In genomic region chr13:113298001-113298945, GRCh38 we compare ENCODE assay signal across 8 cellular contexts. TPM values are rescaled to one million over a fixed set of nuclear protein-coding genes. Genes with fewer than 3 reads are reported as not detected.
DNase-seq lines count a peak whose midpoint lies in the region; ATAC-seq and TF ChIP-seq lines count a peak whose summit lies in the region.

No MANE protein-coding gene starts in this region.

- H3K4me1 Mint-ChIP-seq in activated CD4-positive, alpha-beta T cell treated with anti-CD3 and anti-CD28 coated beads, Interleukin-2, amount 10 ng/mL, durations not matched to agents 24 days and 14 days, result peaks cover 22% of the 10 kb centered on the region

- H3K27ac ChIP-seq in VCaP (peak overlapping the region; percentile 41; the same call in 1 of the 2 replicates), right cardiac atrium (ENCODE audit: low read length) (peak overlapping the region; percentile 72), spleen (peak overlapping the region in 7 of 8 donors; percentile 90 to 95 (median 92))

- H3K9me3 Mint-ChIP-seq in activated CD4-positive, alpha-beta T cell treated with anti-CD3 and anti-CD28 coated beads, Interleukin-2, amount 10 ng/mL, durations not matched to agents 24 days and 14 days, result peaks cover 6% of the 10 kb centered on the region

- H3K27me3 ChIP-seq in right cardiac atrium (ENCODE audit: control insufficient read depth, insufficient read depth), result no peaks in the 10 kb centered on the region
- peaks cover 0 to 9% (median 0%) of the 10 kb centered on the region in 7 donors for H3K27me3 ChIP-seq in spleen (replicated peaks in 1 of 7)

- TF ChIP-seq CTCF in VCaP (conservative IDR thresholded peaks at IDR 0.05) (no peak), spleen (IDR thresholded peaks at IDR 0.05 in 8 of 11, conservative IDR thresholded peaks at IDR 0.05 in 3 of 11) (no peak)

- peak overlapping the region; percentile 97 for H3K4me3 Mint-ChIP-seq in activated CD4-positive, alpha-beta T cell treated with anti-CD3 and anti-CD28 coated beads, Interleukin-2, amount 10 ng/mL, durations not matched to agents 24 days and 14 days

- H3K36me3 ChIP-seq in spleen, result peaks cover 0 to 22% (median 4%) of the 10 kb centered on the region in 6 donors

- intact Hi-C loops in activated CD4-positive, alpha-beta T cell treated with anti-CD3 and anti-CD28 coated beads, Interleukin-2, amount 10 ng/mL, durations not matched to agents 24 days and 14 days (cut with micrococcal nuclease), result loop anchor here (10.0 kb wide), 1 partner anchor 353 kb away; no protein-coding TSS in a partner anchor
- intact Hi-C loops in right cardiac atrium (cut with DNase I), result no loop called here
- intact Hi-C loops in spleen (cut with DNase I; ENCODE audit: low total_unique reads), result no loop called here

- H3K4me3 ChIP-seq in right cardiac atrium (ENCODE audit: low read length) (peak overlapping the region; percentile 82), spleen (peak overlapping the region; percentile 52 to 97 (median 93))

- H3K36me3 Mint-ChIP-seq in activated CD4-positive, alpha-beta T cell treated with anti-CD3 and anti-CD28 coated beads, Interleukin-2, amount 10 ng/mL, durations not matched to agents 24 days and 14 days (ENCODE audit: low read depth), result peaks cover 8% of the 10 kb centered on the region

- DNase-seq in activated CD4-positive, alpha-beta T cell treated with anti-CD3 and anti-CD28 coated beads, Interleukin-2, amount 10 ng/mL, durations not matched to agents 24 days and 14 days, result no peak
- DNase-seq in activated CD4-positive, alpha-beta T cell treated with anti-CD3 and anti-CD28 coated beads for 1 hour, result no peak
- DNase-seq in right cardiac atrium (peak in 1 of 3 donors; percentile 32), spleen (no peak), NCI-H2081 treated with DMSO at 0.1 percent for 48 hours (lab: John Stamatoyannopoulos, UW) (no peak), mesenteric fat pad (ENCODE audit: low spot score) (no peak), GM19238 (ENCODE audit: insufficient read length, low spot score) (no peak)

- WGBS in right cardiac atrium, result 33% methylated on average over 21 of the region's 21 CpGs
- 42 to 54% (median 44%) methylated on average over 21 of the region's 21 CpGs for WGBS in spleen, 5 donors

- H3K27me3 Mint-ChIP-seq in activated CD4-positive, alpha-beta T cell treated with anti-CD3 and anti-CD28 coated beads, Interleukin-2, amount 10 ng/mL, durations not matched to agents 24 days and 14 days, result peaks cover 19% of the 10 kb centered on the region

- H3K4me1 ChIP-seq in right cardiac atrium (ENCODE audit: control insufficient read depth, insufficient read depth, low read length), result no peaks in the 10 kb centered on the region
- H3K4me1 ChIP-seq in spleen, result peaks cover 17 to 65% (median 46%) of the 10 kb centered on the region in 6 donors

- TF ChIP-seq POLR2A in spleen (IDR thresholded peaks at IDR 0.05), result no peak

- ATAC-seq in right cardiac atrium, result no peak

- peak overlapping the region; percentile 97 for H3K27ac Mint-ChIP-seq in activated CD4-positive, alpha-beta T cell treated with anti-CD3 and anti-CD28 coated beads, Interleukin-2, amount 10 ng/mL, durations not matched to agents 24 days and 14 days

- H3K9me3 ChIP-seq in right cardiac atrium (ENCODE audit: control insufficient read depth, low read length) (no peaks in the 10 kb centered on the region), spleen (no peaks in the 10 kb centered on the region)

RNA-seq across cellular contexts. Expression of gene LAMP1, which starts 1.2 kb away (rescaled TPM):
- 55.3 and 57.5 TPM in 2 replicates for total RNA-seq in activated CD4-positive, alpha-beta T cell treated with anti-CD3 and anti-CD28 coated beads, Interleukin-2, amount 10 ng/mL, durations not matched to agents 24 days and 14 days
- total RNA-seq in right cardiac atrium (100 to 1,000 TPM; 107 to 115 (median 111) TPM), spleen (100 to 1,000 TPM; 114 to 210 (median 154) TPM), mesenteric fat pad (240 TPM)
- polyA plus RNA-seq in right cardiac atrium (70.1 TPM), spleen (10 to 100 TPM; 27.0 to 64.5 (median 41.7) TPM)

Comparison
In these comparisons a context has a peak if more than half of its experiments do, and no peak if none do; other contexts are left out.
1. H3K27ac ChIP-seq: peak in every context shown above with its lines; median percentile 92 in spleen; 72 in right cardiac atrium; 41 in VCaP.